ENCODE assay signal across 14 cellular contexts in the genomic region with DNA sequence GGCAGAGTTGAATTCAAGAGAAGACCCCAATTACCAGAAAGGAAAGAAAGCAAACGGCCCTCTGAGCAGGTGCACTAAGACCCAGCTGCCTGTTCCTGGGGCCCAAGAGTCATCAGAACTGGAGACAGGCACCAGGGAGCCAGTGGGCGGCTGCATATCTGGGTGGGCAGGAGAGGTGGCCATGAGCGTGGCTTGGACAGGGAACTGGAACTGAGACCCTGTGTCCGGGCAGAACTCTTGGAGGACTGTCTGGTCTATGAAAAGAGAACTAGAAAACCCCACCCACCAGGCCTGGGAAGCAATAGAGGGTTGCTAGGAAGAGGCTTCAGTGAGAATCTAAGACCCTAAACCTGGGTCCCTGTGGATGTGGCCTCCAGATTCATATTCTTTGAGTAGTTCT.
DNase-seq lines count a peak whose midpoint lies in the region; ATAC-seq and TF ChIP-seq lines count a peak whose summit lies in the region.
"Had no signal": no experiment of that assay in that cellular context is flagged by ENCODE, and none has a peak within 500 bp of the region (broad histone marks: within the 10 kb centered on the region; RNA-seq: fewer than 3 reads in every experiment).

No MANE protein-coding gene starts in this region.

- H3K27ac ChIP-seq in heart right ventricle (peak overlapping the region in 8 of 10 donors; percentile 26 to 86 (median 81)), skin epidermis (peak overlapping the region in 17 of 21 experiments; percentile 9 to 69 (median 43))
- H3K27ac ChIP-seq: parathyroid adenoma had no signal

- DNase-seq in SIG-M5 treated with dmso at 0.1 percent for 504 hours (lab: John Stamatoyannopoulos, UW; ENCODE audit: unreplicated experiment) (peak; percentile 44), SIG-M5 (lab: John Stamatoyannopoulos, UW) (no peak), heart right ventricle (no peak), UCSD-AML1 (lab: John Stamatoyannopoulos, UW; ENCODE audit: unreplicated experiment) (no peak), RPMI8226 (no peak), NCI-H2196 treated with DMSO at 0.1 percent for 48 hours (lab: John Stamatoyannopoulos, UW; ENCODE audit: unreplicated experiment) (no peak)
- DNase-seq: activated CD8-positive, alpha-beta memory T cell treated with anti-CD3 and anti-CD28 coated beads, Interleukin-2, amount 10 ng/mL, durations not matched to agents 7 days and 5 days; amniotic stem cell; PC-3 had no signal

- peaks cover 0 to 16% (median 0%) of the 10 kb centered on the region in 11 donors for H3K9me3 ChIP-seq in heart right ventricle

- intact Hi-C loops in heart right ventricle (cut with DNase I) = no loop called here

- ATAC-seq in HG03432 (IDR thresholded peaks at IDR 0.05; ENCODE audit: unreplicated experiment) (peak; percentile 24), heart right ventricle (no peak)
- ATAC-seq: activated CD8-positive, alpha-beta memory T cell treated with anti-CD3 and anti-CD28 coated beads, Interleukin-2, amount 10 ng/mL, durations not matched to agents 7 days and 5 days; left lobe of liver; PC-3 had no signal

- TF ChIP-seq CTCF in heart right ventricle (IDR thresholded peaks at IDR 0.05) = no peak

- no peak overlapping the region for H3K4me3 ChIP-seq in heart right ventricle
- no peak overlapping the region for H3K4me3 ChIP-seq in skin epidermis
- H3K4me3 ChIP-seq: HAP-1 had no signal

- no peaks in the 10 kb centered on the region for H3K36me3 ChIP-seq in heart right ventricle
- H3K36me3 ChIP-seq: HAP-1 had no signal

- H3K27me3 ChIP-seq in heart right ventricle = no peaks in the 10 kb centered on the region

- WGBS in heart right ventricle, 2 donors = 93 to 94% methylated on average over 4 of the region's 4 CpGs

- H3K4me1 ChIP-seq in heart right ventricle = peaks cover 12 to 98% (median 58%) of the 10 kb centered on the region in 9 donors
- H3K4me1 ChIP-seq: HAP-1 had no signal
